In the genomic region with DNA sequence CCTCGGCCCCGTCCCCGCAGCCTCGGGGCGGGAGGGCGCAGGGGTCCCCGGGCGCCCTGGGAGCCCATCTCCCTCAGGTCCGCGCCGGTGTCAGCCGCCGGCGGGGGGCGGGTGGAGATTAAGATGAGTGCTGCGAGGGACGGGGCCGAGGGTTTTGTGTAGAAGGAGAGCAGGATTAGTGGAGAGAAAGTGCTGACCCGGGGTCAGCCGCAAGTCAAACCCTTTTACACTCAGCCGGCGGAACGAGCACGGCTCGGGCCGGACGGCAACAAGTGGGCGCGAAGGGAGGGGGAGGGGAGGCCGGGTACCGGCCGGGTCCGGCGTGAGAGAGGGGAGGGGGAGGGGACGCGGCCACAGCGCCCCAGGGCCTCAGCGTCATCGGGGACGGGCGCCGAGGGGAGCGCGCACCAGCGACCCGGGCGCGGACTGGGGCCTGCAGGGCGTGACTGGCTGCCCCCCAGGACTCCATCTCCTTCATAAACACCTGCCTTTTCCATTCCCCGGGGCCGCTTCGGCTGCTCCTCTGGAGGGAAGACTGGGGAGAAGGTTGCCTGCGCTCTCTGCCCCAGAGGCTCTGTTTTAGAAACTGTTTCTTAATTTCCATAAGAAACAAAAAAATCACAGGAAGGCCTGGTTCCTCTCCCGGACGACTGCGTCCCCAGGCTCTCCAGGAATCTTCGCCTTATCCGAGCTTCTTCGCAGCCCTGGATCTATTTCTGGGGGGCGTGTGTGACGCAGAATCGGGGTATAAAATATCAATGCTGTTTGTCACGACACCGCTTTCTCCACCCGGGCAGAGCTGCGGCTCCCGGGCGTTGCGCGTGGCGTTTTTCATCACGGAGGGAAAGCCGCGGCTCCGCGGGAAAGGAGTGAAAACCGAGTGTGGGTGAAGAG, we compare ENCODE assay signal across 13 cellular contexts. TPM values are rescaled to one million over a fixed set of nuclear protein-coding genes. Genes with fewer than 3 reads are reported as not detected.
DNase-seq lines count a peak whose midpoint lies in the region; ATAC-seq and TF ChIP-seq lines count a peak whose summit lies in the region.
"Had no signal": no experiment of that assay in that cellular context is flagged by ENCODE, and none has a peak within 500 bp of the region (broad histone marks: within the 10 kb centered on the region; RNA-seq: fewer than 3 reads in every experiment).

No MANE protein-coding gene starts in this region.

- DNase-seq in H7 (peak; percentile 95), NCI-H146 treated with DMSO at 0.1 percent for 48 hours (lab: John Stamatoyannopoulos, UW; ENCODE audit: unreplicated experiment) (peak; percentile 76), ecto neural progenitor cell (ENCODE audit: low spot score) (peak; percentile 93), osteocyte (ENCODE audit: extremely low spot score, unreplicated experiment) (no peak), RPMI8226 (no peak)
- DNase-seq: Peyer's patch had no signal

- peaks cover 17% of the 10 kb centered on the region for H3K4me1 Mint-ChIP-seq in osteocyte (ENCODE audit: unreplicated experiment)

- no peak for ATAC-seq in GM19324 (IDR thresholded peaks at IDR 0.05; ENCODE audit: low FRiP score, unreplicated experiment)
- ATAC-seq in HG03571 (IDR thresholded peaks at IDR 0.05; ENCODE audit: unreplicated experiment) = no peak
- ATAC-seq: left lung had no signal

- no peaks in the 10 kb centered on the region for H3K36me3 ChIP-seq in H7 (replicated peaks; ENCODE audit: control insufficient read depth, insufficient read depth, low read length)
- H3K36me3 ChIP-seq: left lung, Peyer's patch, vagina had no signal

- no peaks in the 10 kb centered on the region for H3K9me3 Mint-ChIP-seq in osteocyte (ENCODE audit: unreplicated experiment)

- H3K4me3 Mint-ChIP-seq in osteocyte (ENCODE audit: unreplicated experiment) = peak overlapping the region; percentile 47

- H3K27me3 Mint-ChIP-seq in osteocyte (ENCODE audit: unreplicated experiment) = peaks cover 69% of the 10 kb centered on the region

- peak overlapping the region; percentile 54 for H3K4me3 ChIP-seq in H7 (ENCODE audit: insufficient read depth, low read depth, low read length)
- H3K4me3 ChIP-seq: left lung had no signal

- H3K27me3 ChIP-seq in H7 (ENCODE audit: control insufficient read depth, insufficient read depth, low read length) = peaks cover 88% of the 10 kb centered on the region

- H3K27ac Mint-ChIP-seq in osteocyte (ENCODE audit: unreplicated experiment) = no peak overlapping the region
- H3K27ac Mint-ChIP-seq: activated naive CD8-positive, alpha-beta T cell had no signal

- H3K36me3 Mint-ChIP-seq in osteocyte (ENCODE audit: unreplicated experiment) = peaks cover 4% of the 10 kb centered on the region

- no peak for TF ChIP-seq CTCF in osteocyte (IDR thresholded peaks at IDR 0.05)

RNA-seq across cellular contexts. Expression of a gene that starts 6.5 kb away (rescaled TPM):
- 0.15 TPM in 1 of 2 replicates, not detected in the other for total RNA-seq in H7 (2014; rRNA removed; shearing (Covaris generic))
- total RNA-seq in osteocyte = not detected in 2 replicates
- total RNA-seq: left lung, M059J, Peyer's patch, pulmonary artery endothelial cell, vagina had no signal

Comparison
In these comparisons a context has a peak if more than half of its experiments do, and no peak if none do; other contexts are left out.
1. DNase-seq: peak in H7 (single experiment), NCI-H146 treated with DMSO at 0.1 percent for 48 hours (single experiment) and ecto neural progenitor cell (single experiment); none in osteocyte (single experiment) and RPMI8226 (single experiment).